Comparison of ENCODE assay signal across 1 cellular context in the genomic region with DNA sequence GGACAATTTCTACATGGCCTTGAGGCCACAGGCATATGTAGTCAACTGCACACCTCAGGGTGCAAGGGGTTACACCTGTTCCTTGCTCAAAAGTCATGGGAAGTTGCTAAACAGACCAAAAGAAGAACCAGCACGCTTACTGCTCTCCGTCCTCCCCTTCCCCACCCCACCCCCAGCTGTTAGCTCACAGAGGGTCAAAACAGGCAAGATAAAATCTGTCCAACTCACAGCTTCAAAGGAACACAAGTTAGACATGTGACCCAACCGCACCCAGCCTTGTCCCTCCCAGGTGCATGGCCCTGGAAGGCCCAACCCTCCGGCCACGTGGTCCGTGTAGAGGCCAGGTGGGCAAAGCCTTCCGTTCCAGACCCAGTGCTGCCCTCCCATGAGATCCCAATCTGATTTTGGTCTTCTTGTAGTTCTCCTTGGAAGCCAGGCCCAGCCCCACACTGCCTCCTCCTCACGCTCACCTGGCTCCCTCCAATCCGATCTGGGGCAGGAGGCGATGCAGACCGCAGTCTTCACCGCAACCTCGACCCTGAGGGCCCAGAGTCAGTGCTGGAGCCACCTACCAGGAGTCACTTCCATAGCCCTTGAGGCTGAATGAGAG.
TF ChIP-seq lines count a peak whose summit lies in the region.

No MANE protein-coding gene starts in this region.

TF ChIP-seq in HepG2, 621 proteins besides CTCF, POLR2A, EP300 and RAD21 (continued from another document and continues in another):
- TF ChIP-seq ZBTB40 (IDR thresholded peaks at IDR 0.05), result no peak
- TF ChIP-seq ZBTB40 (CRISPR knock-in tag; IDR thresholded peaks at IDR 0.05), result peak; percentile 54; the same call in 1 of the 2 replicates
- no peak for TF ChIP-seq PAWR (CRISPR knock-in tag; IDR thresholded peaks at IDR 0.05; ENCODE audit: borderline replicate concordance)
- TF ChIP-seq CREBL2 (CRISPR knock-in tag; IDR thresholded peaks at IDR 0.05; ENCODE audit: borderline replicate concordance), result no peak; the same call in 1 of the 2 replicates
- TF ChIP-seq ZNF510 (CRISPR knock-in tag; IDR thresholded peaks at IDR 0.05; ENCODE audit: low read depth), result 0 out of 2 replicates have a peak, but pooled peaks have one; percentile 34
- TF ChIP-seq REXO4 (CRISPR knock-in tag; IDR thresholded peaks at IDR 0.05; ENCODE audit: borderline replicate concordance), result no peak
- TF ChIP-seq HNF1A (IDR thresholded peaks at IDR 0.05; ENCODE audit: low read depth), result no peak
- 0 out of 2 replicates have a peak, but pooled peaks have one; percentile 50 for TF ChIP-seq HNF1A (CRISPR knock-in tag; IDR thresholded peaks at IDR 0.05; ENCODE audit: borderline replicate concordance)
- peak; percentile 70; the same call in 1 of the 2 replicates for TF ChIP-seq DMAP1 (CRISPR knock-in tag; IDR thresholded peaks at IDR 0.05)
- no peak for TF ChIP-seq RBFOX2 (IDR thresholded peaks at IDR 0.05; ENCODE audit: low read depth, low read length)
- peak; percentile 82; the same call in 1 of the 2 replicates for TF ChIP-seq MYC (CRISPR knock-in tag; IDR thresholded peaks at IDR 0.05; ENCODE audit: borderline replicate concordance)
- 0 out of 2 replicates have a peak, but pooled peaks have one; percentile 39 for TF ChIP-seq ZMYM4 (CRISPR knock-in tag; IDR thresholded peaks at IDR 0.05)
- TF ChIP-seq SNAPC4 (CRISPR knock-in tag; IDR thresholded peaks at IDR 0.05), result no peak
- TF ChIP-seq ZNF687 (CRISPR knock-in tag; IDR thresholded peaks at IDR 0.05), result peak; percentile 93
- TF ChIP-seq GABPB1 (CRISPR knock-in tag; IDR thresholded peaks at IDR 0.05), result 0 out of 2 replicates have a peak, but pooled peaks have one; percentile 9
- TF ChIP-seq, protein P1, sequence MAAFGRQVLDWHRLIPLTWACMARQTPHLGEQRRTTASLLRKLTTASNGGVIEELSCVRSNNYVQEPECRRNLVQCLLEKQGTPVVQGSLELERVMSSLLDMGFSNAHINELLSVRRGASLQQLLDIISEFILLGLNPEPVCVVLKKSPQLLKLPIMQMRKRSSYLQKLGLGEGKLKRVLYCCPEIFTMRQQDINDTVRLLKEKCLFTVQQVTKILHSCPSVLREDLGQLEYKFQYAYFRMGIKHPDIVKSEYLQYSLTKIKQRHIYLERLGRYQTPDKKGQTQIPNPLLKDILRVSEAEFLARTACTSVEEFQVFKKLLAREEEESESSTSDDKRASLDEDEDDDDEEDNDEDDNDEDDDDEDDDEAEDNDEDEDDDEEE (CRISPR knock-in tag; IDR thresholded peaks at IDR 0.05), result 0 out of 2 replicates have a peak, but pooled peaks have one; percentile 60
- TF ChIP-seq ZNF205 (CRISPR knock-in tag; IDR thresholded peaks at IDR 0.05), result no peak
- TF ChIP-seq, protein P2, sequence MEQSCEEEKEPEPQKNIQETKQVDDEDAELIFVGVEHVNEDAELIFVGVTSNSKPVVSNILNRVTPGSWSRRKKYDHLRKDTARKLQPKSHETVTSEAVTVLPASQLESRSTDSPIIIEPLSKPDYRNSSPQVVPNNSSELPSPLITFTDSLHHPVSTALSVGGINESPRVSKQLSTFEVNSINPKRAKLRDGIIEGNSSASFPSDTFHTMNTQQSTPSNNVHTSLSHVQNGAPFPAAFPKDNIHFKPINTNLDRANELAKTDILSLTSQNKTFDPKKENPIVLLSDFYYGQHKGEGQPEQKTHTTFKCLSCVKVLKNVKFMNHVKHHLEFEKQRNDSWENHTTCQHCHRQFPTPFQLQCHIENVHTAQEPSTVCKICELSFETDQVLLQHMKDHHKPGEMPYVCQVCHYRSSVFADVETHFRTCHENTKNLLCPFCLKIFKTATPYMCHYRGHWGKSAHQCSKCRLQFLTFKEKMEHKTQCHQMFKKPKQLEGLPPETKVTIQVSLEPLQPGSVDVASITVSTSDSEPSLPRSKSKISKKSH (CRISPR knock-in tag; IDR thresholded peaks at IDR 0.05; ENCODE audit: borderline replicate concordance), result peak; percentile 65; the same call in 1 of the 2 replicates
- no peak for TF ChIP-seq ZSCAN9 (CRISPR knock-in tag; IDR thresholded peaks at IDR 0.05; ENCODE audit: borderline replicate concordance)
